Comparison of ENCODE assay signal across 24 cellular contexts in genomic region chr15:57464480-57464879, GRCh38.
"Had no signal": no experiment of that assay in that cellular context is flagged by ENCODE, and none has a peak within 500 bp of the region (broad histone marks: within the 10 kb centered on the region; RNA-seq: fewer than 3 reads in every experiment).

No MANE protein-coding gene starts in this region.

- H3K4me1 ChIP-seq: esophagus squamous epithelium, gastrocnemius medialis, left lung, lower lobe of right lung had no signal

- H3K27me3 ChIP-seq: esophagus squamous epithelium, gastrocnemius medialis, left lung had no signal

- H3K36me3 Mint-ChIP-seq: naive B cell had no signal

- H3K9me3 ChIP-seq: esophagus squamous epithelium, gastrocnemius medialis, heart right ventricle, left lung, lower lobe of right lung, mucosa of descending colon had no signal

- H3K4me3 ChIP-seq: coronary artery, esophagus squamous epithelium, gastrocnemius medialis, heart right ventricle, left lung, lower lobe of right lung, mucosa of descending colon had no signal

- H3K4me1 Mint-ChIP-seq: naive B cell had no signal

- H3K27ac Mint-ChIP-seq: effector memory CD8-positive, alpha-beta T cell; endodermal cell; mesothelial cell of epicardium had no signal

- H3K9me3 Mint-ChIP-seq: effector memory CD8-positive, alpha-beta T cell; endodermal cell; mesothelial cell of epicardium; naive B cell had no signal

- H3K36me3 ChIP-seq: esophagus squamous epithelium, gastrocnemius medialis, left lung had no signal

- H3K27ac ChIP-seq: coronary artery, epithelial cell of prostate, esophagus squamous epithelium, gastrocnemius medialis, heart right ventricle, left lung, lower lobe of right lung had no signal

- ATAC-seq: effector memory CD8-positive, alpha-beta T cell; esophagus mucosa; gastrocnemius medialis; heart right ventricle; left cardiac atrium; left lung; left ventricle myocardium superior; lower lobe of right lung; mucosa of descending colon had no signal

- H3K4me3 Mint-ChIP-seq: effector memory CD8-positive, alpha-beta T cell; endodermal cell; mesothelial cell of epicardium had no signal

- DNase-seq: dermis blood vessel endothelial cell; effector CD8-positive, alpha-beta T cell; effector memory CD8-positive, alpha-beta T cell; endodermal cell; erythroblast; esophagus squamous epithelium; foreskin fibroblast; foreskin melanocyte; gastrocnemius medialis; glutamatergic neuron; head of caudate nucleus; heart right ventricle; hippocampal formation; left cardiac atrium; left lung; left ventricle myocardium superior; lower lobe of right lung; mesenchymal stem cell; mucosa of descending colon; naive B cell had no signal
